1 cellular context compared by ENCODE assay signal in genomic region chr7:726084-726853, GRCh38.
TF ChIP-seq lines count a peak whose summit lies in the region.

Gene DNAAF5, plus strand, starts transcription at chr7:726699. Its CDS starts 22 bp downstream, at chr7:726721.

TF ChIP-seq in GM12878, 131 proteins besides CTCF, POLR2A, EP300 and RAD21 (continued from another document and continues in another):
- TF ChIP-seq ZBTB4 (CRISPR knock-in tag; IDR thresholded peaks at IDR 0.05): no peak
- no peak for TF ChIP-seq FOXM1 (IDR thresholded peaks at IDR 0.05; ENCODE audit: low read depth, low read length)
- no peak for TF ChIP-seq SMC3 (IDR thresholded peaks at IDR 0.05; ENCODE audit: borderline replicate concordance, low read length)
- TF ChIP-seq NR2C1 (IDR thresholded peaks at IDR 0.05): peak; percentile 57
- peak; percentile 62 for TF ChIP-seq SIX5 (IDR thresholded peaks at IDR 0.05; ENCODE audit: low read depth, low read length, severe bottlenecking)
- peak; percentile 91 for TF ChIP-seq ZBTB40 (IDR thresholded peaks at IDR 0.05; ENCODE audit: borderline replicate concordance)
- TF ChIP-seq, protein P1, sequence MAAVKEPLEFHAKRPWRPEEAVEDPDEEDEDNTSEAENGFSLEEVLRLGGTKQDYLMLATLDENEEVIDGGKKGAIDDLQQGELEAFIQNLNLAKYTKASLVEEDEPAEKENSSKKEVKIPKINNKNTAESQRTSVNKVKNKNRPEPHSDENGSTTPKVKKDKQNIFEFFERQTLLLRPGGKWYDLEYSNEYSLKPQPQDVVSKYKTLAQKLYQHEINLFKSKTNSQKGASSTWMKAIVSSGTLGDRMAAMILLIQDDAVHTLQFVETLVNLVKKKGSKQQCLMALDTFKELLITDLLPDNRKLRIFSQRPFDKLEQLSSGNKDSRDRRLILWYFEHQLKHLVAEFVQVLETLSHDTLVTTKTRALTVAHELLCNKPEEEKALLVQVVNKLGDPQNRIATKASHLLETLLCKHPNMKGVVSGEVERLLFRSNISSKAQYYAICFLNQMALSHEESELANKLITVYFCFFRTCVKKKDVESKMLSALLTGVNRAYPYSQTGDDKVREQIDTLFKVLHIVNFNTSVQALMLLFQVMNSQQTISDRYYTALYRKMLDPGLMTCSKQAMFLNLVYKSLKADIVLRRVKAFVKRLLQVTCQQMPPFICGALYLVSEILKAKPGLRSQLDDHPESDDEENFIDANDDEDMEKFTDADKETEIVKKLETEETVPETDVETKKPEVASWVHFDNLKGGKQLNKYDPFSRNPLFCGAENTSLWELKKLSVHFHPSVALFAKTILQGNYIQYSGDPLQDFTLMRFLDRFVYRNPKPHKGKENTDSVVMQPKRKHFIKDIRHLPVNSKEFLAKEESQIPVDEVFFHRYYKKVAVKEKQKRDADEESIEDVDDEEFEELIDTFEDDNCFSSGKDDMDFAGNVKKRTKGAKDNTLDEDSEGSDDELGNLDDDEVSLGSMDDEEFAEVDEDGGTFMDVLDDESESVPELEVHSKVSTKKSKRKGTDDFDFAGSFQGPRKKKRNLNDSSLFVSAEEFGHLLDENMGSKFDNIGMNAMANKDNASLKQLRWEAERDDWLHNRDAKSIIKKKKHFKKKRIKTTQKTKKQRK (IDR thresholded peaks at IDR 0.05; ENCODE audit: low read depth, low read length): no peak
- no peak for TF ChIP-seq RELA (IDR thresholded peaks at IDR 0.05; ENCODE audit: borderline replicate concordance, partially characterized antibody)
- peak; percentile 48 for TF ChIP-seq CREB1 (IDR thresholded peaks at IDR 0.05; ENCODE audit: low read depth)
- TF ChIP-seq, protein P2, sequence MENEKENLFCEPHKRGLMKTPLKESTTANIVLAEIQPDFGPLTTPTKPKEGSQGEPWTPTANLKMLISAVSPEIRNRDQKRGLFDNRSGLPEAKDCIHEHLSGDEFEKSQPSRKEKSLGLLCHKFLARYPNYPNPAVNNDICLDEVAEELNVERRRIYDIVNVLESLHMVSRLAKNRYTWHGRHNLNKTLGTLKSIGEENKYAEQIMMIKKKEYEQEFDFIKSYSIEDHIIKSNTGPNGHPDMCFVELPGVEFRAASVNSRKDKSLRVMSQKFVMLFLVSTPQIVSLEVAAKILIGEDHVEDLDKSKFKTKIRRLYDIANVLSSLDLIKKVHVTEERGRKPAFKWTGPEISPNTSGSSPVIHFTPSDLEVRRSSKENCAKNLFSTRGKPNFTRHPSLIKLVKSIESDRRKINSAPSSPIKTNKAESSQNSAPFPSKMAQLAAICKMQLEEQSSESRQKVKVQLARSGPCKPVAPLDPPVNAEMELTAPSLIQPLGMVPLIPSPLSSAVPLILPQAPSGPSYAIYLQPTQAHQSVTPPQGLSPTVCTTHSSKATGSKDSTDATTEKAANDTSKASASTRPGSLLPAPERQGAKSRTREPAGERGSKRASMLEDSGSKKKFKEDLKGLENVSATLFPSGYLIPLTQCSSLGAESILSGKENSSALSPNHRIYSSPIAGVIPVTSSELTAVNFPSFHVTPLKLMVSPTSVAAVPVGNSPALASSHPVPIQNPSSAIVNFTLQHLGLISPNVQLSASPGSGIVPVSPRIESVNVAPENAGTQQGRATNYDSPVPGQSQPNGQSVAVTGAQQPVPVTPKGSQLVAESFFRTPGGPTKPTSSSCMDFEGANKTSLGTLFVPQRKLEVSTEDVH (IDR thresholded peaks at IDR 0.05; ENCODE audit: low read depth, partially characterized antibody): no peak
- TF ChIP-seq RB1 (IDR thresholded peaks at IDR 0.05; ENCODE audit: borderline replicate concordance): 0 out of 2 replicates have a peak, but pooled peaks have one; percentile 33
- no peak for TF ChIP-seq IRF5 (IDR thresholded peaks at IDR 0.05; ENCODE audit: borderline replicate concordance)
- no peak for TF ChIP-seq ETV6 (conservative IDR thresholded peaks at IDR 0.05 in 1 of 2, IDR thresholded peaks at IDR 0.05 in 1 of 2; ENCODE audit: borderline replicate concordance in 1 of 2, low read depth in 1 of 2)
- TF ChIP-seq CHD2 (IDR thresholded peaks at IDR 0.05; ENCODE audit: borderline replicate concordance, low read depth, low read length): peak; percentile 78
- no peak for TF ChIP-seq NR2F1 (conservative IDR thresholded peaks at IDR 0.05)
- no peak for TF ChIP-seq BRCA1 (IDR thresholded peaks at IDR 0.05; ENCODE audit: low read depth, low read length)
- peak; percentile 79 for TF ChIP-seq BACH1 (IDR thresholded peaks at IDR 0.05; ENCODE audit: borderline replicate concordance)
- no peak for TF ChIP-seq FOS (IDR thresholded peaks at IDR 0.05; ENCODE audit: borderline replicate concordance, extremely low read depth, insufficient read length)
- TF ChIP-seq ZNF24 (IDR thresholded peaks at IDR 0.05): no peak
- TF ChIP-seq TCF12 (IDR thresholded peaks at IDR 0.05; ENCODE audit: low read depth, low read length): peak; percentile 28; the same call in 1 of the 2 replicates
- no peak for TF ChIP-seq KLF5 (IDR thresholded peaks at IDR 0.05; ENCODE audit: partially characterized antibody)
- TF ChIP-seq NFXL1 (IDR thresholded peaks at IDR 0.05; ENCODE audit: borderline replicate concordance): no peak
- peak; percentile 37; the same call in 1 of the 2 replicates for TF ChIP-seq NBN (IDR thresholded peaks at IDR 0.05)
- TF ChIP-seq ATF7 (IDR thresholded peaks at IDR 0.05; ENCODE audit: low read depth): no peak
- TF ChIP-seq TARDBP (IDR thresholded peaks at IDR 0.05; ENCODE audit: borderline replicate concordance): no peak; the same call in 1 of the 2 replicates
- TF ChIP-seq JUND (IDR thresholded peaks at IDR 0.05; ENCODE audit: low read depth, low read length): no peak
- TF ChIP-seq RUNX3 (IDR thresholded peaks at IDR 0.05; ENCODE audit: low read length): no peak
- peak; percentile 99 for TF ChIP-seq YY1 (IDR thresholded peaks at IDR 0.05; ENCODE audit: low read depth, low read length)
- 0 out of 3 replicates have a peak, but pooled peaks have one; percentile 27 for TF ChIP-seq POU2F2 (IDR thresholded peaks at IDR 0.05; ENCODE audit: borderline replicate concordance, low read depth, low read length)
- TF ChIP-seq ZZZ3 (IDR thresholded peaks at IDR 0.05; ENCODE audit: control insufficient read depth, insufficient read length, low read depth): no peak
- peak; percentile 28 for TF ChIP-seq MEF2B (IDR thresholded peaks at IDR 0.05; ENCODE audit: partially characterized antibody, poor library complexity, severe bottlenecking)
- TF ChIP-seq IRF4 (IDR thresholded peaks at IDR 0.05; ENCODE audit: low read depth, low read length): no peak
- TF ChIP-seq, protein P3, sequence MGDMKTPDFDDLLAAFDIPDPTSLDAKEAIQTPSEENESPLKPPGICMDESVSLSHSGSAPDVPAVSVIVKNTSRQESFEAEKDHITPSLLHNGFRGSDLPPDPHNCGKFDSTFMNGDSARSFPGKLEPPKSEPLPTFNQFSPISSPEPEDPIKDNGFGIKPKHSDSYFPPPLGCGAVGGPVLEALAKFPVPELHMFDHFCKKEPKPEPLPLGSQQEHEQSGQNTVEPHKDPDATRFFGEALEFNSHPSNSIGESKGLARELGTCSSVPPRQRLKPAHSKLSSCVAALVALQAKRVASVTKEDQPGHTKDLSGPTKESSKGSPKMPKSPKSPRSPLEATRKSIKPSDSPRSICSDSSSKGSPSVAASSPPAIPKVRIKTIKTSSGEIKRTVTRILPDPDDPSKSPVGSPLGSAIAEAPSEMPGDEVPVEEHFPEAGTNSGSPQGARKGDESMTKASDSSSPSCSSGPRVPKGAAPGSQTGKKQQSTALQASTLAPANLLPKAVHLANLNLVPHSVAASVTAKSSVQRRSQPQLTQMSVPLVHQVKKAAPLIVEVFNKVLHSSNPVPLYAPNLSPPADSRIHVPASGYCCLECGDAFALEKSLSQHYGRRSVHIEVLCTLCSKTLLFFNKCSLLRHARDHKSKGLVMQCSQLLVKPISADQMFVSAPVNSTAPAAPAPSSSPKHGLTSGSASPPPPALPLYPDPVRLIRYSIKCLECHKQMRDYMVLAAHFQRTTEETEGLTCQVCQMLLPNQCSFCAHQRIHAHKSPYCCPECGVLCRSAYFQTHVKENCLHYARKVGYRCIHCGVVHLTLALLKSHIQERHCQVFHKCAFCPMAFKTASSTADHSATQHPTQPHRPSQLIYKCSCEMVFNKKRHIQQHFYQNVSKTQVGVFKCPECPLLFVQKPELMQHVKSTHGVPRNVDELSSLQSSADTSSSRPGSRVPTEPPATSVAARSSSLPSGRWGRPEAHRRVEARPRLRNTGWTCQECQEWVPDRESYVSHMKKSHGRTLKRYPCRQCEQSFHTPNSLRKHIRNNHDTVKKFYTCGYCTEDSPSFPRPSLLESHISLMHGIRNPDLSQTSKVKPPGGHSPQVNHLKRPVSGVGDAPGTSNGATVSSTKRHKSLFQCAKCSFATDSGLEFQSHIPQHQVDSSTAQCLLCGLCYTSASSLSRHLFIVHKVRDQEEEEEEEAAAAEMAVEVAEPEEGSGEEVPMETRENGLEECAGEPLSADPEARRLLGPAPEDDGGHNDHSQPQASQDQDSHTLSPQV (IDR thresholded peaks at IDR 0.05): no peak
- TF ChIP-seq HCFC1 (IDR thresholded peaks at IDR 0.05; ENCODE audit: low read length): peak; percentile 81
- no peak for TF ChIP-seq PRDM15 (CRISPR knock-in tag; IDR thresholded peaks at IDR 0.05)
- peak; percentile 71 for TF ChIP-seq DPF2 (IDR thresholded peaks at IDR 0.05)
